ENCODE assay signal across 9 cellular contexts in the genomic region with DNA sequence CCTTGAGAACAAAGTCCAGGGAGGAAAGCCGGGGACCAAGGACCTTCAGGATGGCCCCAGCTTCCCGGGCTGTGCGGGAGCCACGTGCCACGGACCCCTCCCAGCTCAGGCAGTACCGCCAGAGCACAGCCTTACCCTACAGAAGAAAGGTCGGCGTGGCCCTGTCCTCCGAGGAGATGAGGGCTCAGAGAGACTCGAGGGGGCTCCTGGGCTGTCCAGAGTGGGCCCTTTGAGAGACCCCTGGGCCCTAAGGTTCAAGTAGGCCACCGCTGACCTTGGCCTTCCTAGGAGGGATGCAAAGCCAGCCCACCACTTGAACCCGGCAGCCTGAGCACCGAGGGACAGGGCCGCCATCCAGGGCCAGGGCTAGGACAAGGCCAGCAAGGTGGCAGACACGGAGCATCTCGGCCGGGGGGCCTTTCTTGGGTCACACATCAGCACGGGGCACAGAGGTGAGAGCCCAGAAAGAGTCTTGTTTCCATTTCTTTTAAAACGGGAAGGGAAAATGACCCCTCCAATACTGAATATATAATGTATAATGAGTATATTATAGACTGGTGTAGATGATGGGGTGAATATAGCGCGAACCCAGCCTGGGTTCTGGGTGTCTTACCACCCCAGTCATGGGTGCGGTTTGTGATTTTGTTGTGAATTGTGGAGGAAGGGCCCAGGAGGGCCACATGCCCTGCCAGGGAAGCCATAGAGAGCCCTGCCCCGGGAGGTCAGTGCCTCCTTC. TPM values are rescaled to one million over a fixed set of nuclear protein-coding genes. Genes with fewer than 3 reads are reported as not detected.
A peak's percentile ranks its signal among the peaks of the same experiment; 100 is the strongest.
DNase-seq lines count a peak whose midpoint lies in the region; ATAC-seq, FAIRE-seq and TF ChIP-seq lines count a peak whose summit lies in the region.
"Had no signal": no experiment of that assay in that cellular context is flagged by ENCODE, and none has a peak within 500 bp of the region (broad histone marks: within the 10 kb centered on the region; RNA-seq: fewer than 3 reads in every experiment).

No MANE protein-coding gene starts in this region.

- intact Hi-C loops in pancreas (cut with DNase I), result loop anchor here in 2 of 3 donors (5.0 to 10.0 kb wide), 2 partner anchors 111 to 114 kb away; no protein-coding TSS in a partner anchor

- 54% methylated on average over 15 of the region's 23 CpGs for WGBS in A549 (ENCODE audit: missing lambda C conversion rate)
- 30 to 34% methylated on average over 23 of the region's 23 CpGs for WGBS in pancreas, 2 donors

- H3K4me1 ChIP-seq in A549 (peaks cover 57% of the 10 kb centered on the region), Peyer's patch (peaks cover 0 to 49% (median 5%) of the 10 kb centered on the region in 4 donors), fibroblast of lung (ENCODE audit: control insufficient read depth, extremely low read depth, insufficient read depth, low read length) (peaks cover 46% of the 10 kb centered on the region), pancreas (peaks cover 0 to 7% (median 3%) of the 10 kb centered on the region in 3 donors), SJCRH30 (peaks cover 4% of the 10 kb centered on the region; the same call in 1 of the 2 replicates)

- H3K4me3 ChIP-seq in A549 (no peak overlapping the region), Peyer's patch (no peak overlapping the region), fibroblast of lung (replicated peaks in 1 of 4; ENCODE audit: control extremely low read depth in 1 of 4, insufficient read depth in 1 of 4, low read depth in 3 of 4, low read length in 4 of 4) (no peak overlapping the region), pancreas (no peak overlapping the region), SJCRH30 (no peak overlapping the region)

- no peak for TF ChIP-seq EP300 in A549 (IDR thresholded peaks at IDR 0.05)

- no peaks in the 10 kb centered on the region for H4K20me1 ChIP-seq in fibroblast of lung (ENCODE audit: control insufficient read depth, extremely low read depth, insufficient read depth, low read length)

- ATAC-seq in A549, result peak; percentile 2; a peak in 4 of 6 replicates
- ATAC-seq in pancreas, result peak; percentile 5 to 10 (median 8)
- ATAC-seq in omental fat pad (ENCODE audit: low FRiP score), result no peak
- no peak for ATAC-seq in esophagus mucosa

- H3K79me2 ChIP-seq in fibroblast of lung (ENCODE audit: control insufficient read depth, insufficient read depth, low read length), result peaks cover 22% of the 10 kb centered on the region

- H3K9me3 ChIP-seq in A549, result no peaks in the 10 kb centered on the region
- H3K9me3 ChIP-seq in Peyer's patch, result no peaks in the 10 kb centered on the region
- H3K9me3 ChIP-seq in fibroblast of lung (ENCODE audit: control insufficient read depth, insufficient read depth, low read depth, low read length), result no peaks in the 10 kb centered on the region
- H3K9me3 ChIP-seq in pancreas, result no peaks in the 10 kb centered on the region
- no peaks in the 10 kb centered on the region for H3K9me3 ChIP-seq in SJCRH30 (replicated peaks)

- H3K27me3 ChIP-seq in Peyer's patch, result no peaks in the 10 kb centered on the region
- H3K27me3 ChIP-seq in fibroblast of lung (ENCODE audit: control insufficient read depth, insufficient read depth, low read length), result no peaks in the 10 kb centered on the region
- H3K27me3 ChIP-seq in pancreas, result no peaks in the 10 kb centered on the region
- H3K27me3 ChIP-seq in SJCRH30, result no peaks in the 10 kb centered on the region

- TF ChIP-seq POLR2A in A549 (IDR thresholded peaks at IDR 0.05; ENCODE audit: low read length), result no peak
- no peak for TF ChIP-seq POLR2A in Peyer's patch (IDR thresholded peaks at IDR 0.05)

- FAIRE-seq in A549 (lab: Jason Lieb, UNC), result no peak
- FAIRE-seq in pancreas (lab: Jason Lieb, UNC), result no peak

- H3K9ac ChIP-seq in fibroblast of lung (ENCODE audit: insufficient read depth, low read length), result no peak overlapping the region

- H3K27ac ChIP-seq in A549 (peak overlapping the region; percentile 60 to 62; a peak in 5 of 6 replicates), Peyer's patch (peak overlapping the region; percentile 48 to 76 (median 56)), fibroblast of lung (ENCODE audit: insufficient read depth, low read length) (peak overlapping the region; percentile 45), pancreas (peak overlapping the region; percentile 13 to 55 (median 50)), SJCRH30 (no peak overlapping the region)

- DNase-seq in A549 (ENCODE audit: low read depth in 1 of 2, low spot score in 1 of 2), result peak in 1 of 2 experiments; percentile 5
- peak in 1 of 3 donors; percentile 63 for DNase-seq in Peyer's patch
- DNase-seq in fibroblast of lung (ENCODE audit: low read depth in 2 of 2), result no peak
- DNase-seq in pancreas, result peak in 3 of 6 donors; percentile 38 to 73 (median 59)
- no peak for DNase-seq in omental fat pad (ENCODE audit: low spot score)
- DNase-seq in SJCRH30, result no peak
- DNase-seq in HT-29 (ENCODE audit: low spot score), result no peak
- DNase-seq: NCI-H187 treated with DMSO at 0.1 percent for 48 hours had no signal

- CTCF ChIA-PET in A549 (lab: Yijun Ruan, JAX), result interaction anchor here (0.6 to 10.7 kb wide), 20 partner anchors 13 to 537 kb away, joined by 3 to 272 read pairs (median 6); no protein-coding TSS in a partner anchor

- H3K36me3 ChIP-seq in Peyer's patch (peaks cover 0 to 28% (median 0%) of the 10 kb centered on the region in 3 donors), fibroblast of lung (ENCODE audit: control insufficient read depth, insufficient read depth, low read length) (peaks cover 39% of the 10 kb centered on the region), pancreas (peaks cover 0 to 23% (median 15%) of the 10 kb centered on the region in 3 donors), SJCRH30 (0 out of 2 replicates have a peak, but pooled peaks cover 2% of the 10 kb centered on the region)

- TF ChIP-seq CTCF in A549 (IDR thresholded peaks at IDR 0.05), result no peak
- no peak for TF ChIP-seq CTCF in Peyer's patch (IDR thresholded peaks at IDR 0.05)
- TF ChIP-seq CTCF in fibroblast of lung (conservative IDR thresholded peaks at IDR 0.05 in 1 of 2, IDR thresholded peaks at IDR 0.05 in 1 of 2; ENCODE audit: low read depth in 1 of 2, low read length in 2 of 2), result no peak
- TF ChIP-seq CTCF in pancreas (IDR thresholded peaks at IDR 0.05), result no peak
- TF ChIP-seq CTCF in omental fat pad (IDR thresholded peaks at IDR 0.05), result no peak

- H3K4me2 ChIP-seq in A549 (peak overlapping the region; percentile 27; the same call in 2 of the 3 replicates), fibroblast of lung (ENCODE audit: extremely low read depth, insufficient read depth, low read length) (no peak overlapping the region)

- POLR2A ChIA-PET in A549 (lab: Yijun Ruan, JAX), result no interaction called here

- H2AFZ ChIP-seq in fibroblast of lung (ENCODE audit: low read length), result no peak overlapping the region

- no peak for TF ChIP-seq RAD21 in A549 (conservative IDR thresholded peaks at IDR 0.05 in 1 of 2, IDR thresholded peaks at IDR 0.05 in 1 of 2)

TF ChIP-seq in A549, 52 proteins besides CTCF, POLR2A, EP300 and RAD21 (continues in another document):
- TF ChIP-seq TP53 (CRISPR knock-in tag; IDR thresholded peaks at IDR 0.05) (no peak), POLR2AphosphoS2 (conservative IDR thresholded peaks at IDR 0.05; ENCODE audit: low read length) (no peak), EHMT2 (IDR thresholded peaks at IDR 0.05; ENCODE audit: low read depth) (no peak), JUN (IDR thresholded peaks at IDR 0.05) (0 out of 5 replicates have a peak, but pooled peaks of 1 of the 2 experiments have one; percentile 33), ZSCAN20 (CRISPR knock-in tag; IDR thresholded peaks at IDR 0.05) (no peak), HOXB5 (CRISPR knock-in tag; IDR thresholded peaks at IDR 0.05) (no peak), NPAS2 (CRISPR knock-in tag; IDR thresholded peaks at IDR 0.05; ENCODE audit: borderline replicate concordance) (no peak)
- TF ChIP-seq, protein P1, sequence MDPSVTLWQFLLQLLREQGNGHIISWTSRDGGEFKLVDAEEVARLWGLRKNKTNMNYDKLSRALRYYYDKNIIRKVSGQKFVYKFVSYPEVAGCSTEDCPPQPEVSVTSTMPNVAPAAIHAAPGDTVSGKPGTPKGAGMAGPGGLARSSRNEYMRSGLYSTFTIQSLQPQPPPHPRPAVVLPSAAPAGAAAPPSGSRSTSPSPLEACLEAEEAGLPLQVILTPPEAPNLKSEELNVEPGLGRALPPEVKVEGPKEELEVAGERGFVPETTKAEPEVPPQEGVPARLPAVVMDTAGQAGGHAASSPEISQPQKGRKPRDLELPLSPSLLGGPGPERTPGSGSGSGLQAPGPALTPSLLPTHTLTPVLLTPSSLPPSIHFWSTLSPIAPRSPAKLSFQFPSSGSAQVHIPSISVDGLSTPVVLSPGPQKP (IDR thresholded peaks at IDR 0.05; ENCODE audit: low read depth, low read length), result no peak
- TF ChIP-seq, protein P2, sequence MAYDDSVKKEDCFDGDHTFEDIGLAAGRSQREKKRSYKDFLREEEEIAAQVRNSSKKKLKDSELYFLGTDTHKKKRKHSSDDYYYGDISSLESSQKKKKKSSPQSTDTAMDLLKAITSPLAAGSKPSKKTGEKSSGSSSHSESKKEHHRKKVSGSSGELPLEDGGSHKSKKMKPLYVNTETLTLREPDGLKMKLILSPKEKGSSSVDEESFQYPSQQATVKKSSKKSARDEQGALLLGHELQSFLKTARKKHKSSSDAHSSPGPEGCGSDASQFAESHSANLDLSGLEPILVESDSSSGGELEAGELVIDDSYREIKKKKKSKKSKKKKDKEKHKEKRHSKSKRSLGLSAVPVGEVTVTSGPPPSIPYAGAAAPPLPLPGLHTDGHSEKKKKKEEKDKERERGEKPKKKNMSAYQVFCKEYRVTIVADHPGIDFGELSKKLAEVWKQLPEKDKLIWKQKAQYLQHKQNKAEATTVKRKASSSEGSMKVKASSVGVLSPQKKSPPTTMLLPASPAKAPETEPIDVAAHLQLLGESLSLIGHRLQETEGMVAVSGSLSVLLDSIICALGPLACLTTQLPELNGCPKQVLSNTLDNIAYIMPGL (CRISPR knock-in tag; IDR thresholded peaks at IDR 0.05; ENCODE audit: borderline replicate concordance), result no peak

RNA-seq across cellular contexts. Expression of a gene that starts 34.4 kb away (rescaled TPM):
- polyA plus RNA-seq in A549 (2011; rRNA removed) (2.8 and 3.7 TPM in 2 replicates), A549 (2017; fragmentation: RNase III; extraction: RNeasy Plus Mini Kit Qiagen cat#74134 plus additional on column Dnase treatment) (2.4 to 2.7 TPM (median 2.6 TPM) in 3 replicates), fibroblast of lung (7.9 and 10.2 TPM in 2 replicates), pancreas (1 to 10 TPM; 4.1 to 6.1 TPM)
- 0.99 and 1.5 TPM in 2 replicates for polyA plus RNA-seq in A549 (2012; cell fraction: cytosol; rRNA removed)
- 0.36 and 0.67 TPM in 2 replicates for polyA plus RNA-seq in A549 (2012; cell fraction: nucleus; rRNA removed)
- polyA minus RNA-seq in A549 (2011; rRNA and poly(A)+ RNA removed), result 8.7 and 10.8 TPM in 2 replicates
- total RNA-seq in Peyer's patch (100 to 1,000 TPM in 3 of 4 donors, 10 to 100 TPM in 1; 21.5 to 231 (median 189) TPM), fibroblast of lung (14.6 and 17.5 TPM in 2 replicates), pancreas (10 to 100 TPM; 13.8 to 24.5 (median 16.2) TPM), omental fat pad (10 to 100 TPM; 20.7 to 35.5 (median 30.4) TPM), esophagus mucosa (12.9 TPM)
- 5.4 and 7.3 TPM in 2 replicates for polyA plus RNA-seq in fibroblast of lung (2012)
- 17.7 and 19.3 TPM in 2 replicates for polyA minus RNA-seq in fibroblast of lung (ENCODE audit: low replicate concordance)
- 10.4 and 11.5 TPM in 2 replicates for total RNA-seq in SJCRH30 (2014; rRNA removed; shearing (Covaris generic))
- total RNA-seq in HT-29 (2014; rRNA removed; shearing (Covaris generic)), result 14.6 and 18.1 TPM in 2 replicates

Comparison
In these comparisons a context has a peak if more than half of its experiments do, and no peak if none do; other contexts are left out.
1. ATAC-seq: peak in A549 (2 of 2) and pancreas (4 of 4); none in omental fat pad (single experiment) and esophagus mucosa (single experiment).